16 cellular contexts compared by ENCODE assay signal in the genomic region with DNA sequence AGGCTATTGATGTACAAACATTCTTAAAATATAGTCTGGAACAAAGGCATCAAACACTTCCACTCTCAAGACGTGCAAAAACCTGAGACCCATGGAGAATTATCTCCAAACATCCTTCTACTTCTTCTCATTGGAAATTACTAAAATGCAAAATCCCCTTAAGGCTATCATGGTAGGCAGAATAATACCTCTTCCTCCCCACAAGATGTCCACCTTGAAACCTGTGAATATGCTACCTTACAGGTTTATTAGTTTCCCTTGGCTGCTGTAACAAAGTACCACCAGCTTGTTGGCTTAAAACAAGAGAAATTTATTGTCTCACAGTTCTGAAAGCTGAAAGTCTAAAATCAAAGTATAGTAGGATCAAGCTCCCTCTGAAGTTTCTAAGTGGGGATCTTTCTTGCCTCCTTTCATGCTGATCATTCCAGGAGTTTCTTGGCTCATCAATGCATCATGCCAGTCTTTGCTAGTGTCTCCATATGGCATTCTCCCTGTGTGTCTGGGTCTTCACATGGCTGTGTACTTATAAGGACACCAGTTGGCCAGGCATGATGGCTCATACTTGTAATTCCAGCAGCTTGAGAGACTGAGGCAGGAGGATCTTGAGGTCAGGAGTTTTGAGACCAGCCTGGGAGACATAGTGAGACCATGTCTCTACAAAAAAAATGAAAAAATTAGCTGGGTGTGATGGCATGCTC.
"Had no signal": no experiment of that assay in that cellular context is flagged by ENCODE, and none has a peak within 500 bp of the region (broad histone marks: within the 10 kb centered on the region; RNA-seq: fewer than 3 reads in every experiment).

No MANE protein-coding gene starts in this region.

- H3K4me1 ChIP-seq: gastrocnemius medialis, uterus had no signal

- H3K27me3 ChIP-seq: gastrocnemius medialis, sigmoid colon, suprapubic skin, tibial artery, upper lobe of left lung, uterus had no signal

- H3K4me3 Mint-ChIP-seq: naive thymus-derived CD4-positive, alpha-beta T cell had no signal

- H3K36me3 ChIP-seq: gastrocnemius medialis, heart right ventricle, sigmoid colon, suprapubic skin, tibial artery, upper lobe of left lung, uterus had no signal

- H3K4me3 ChIP-seq: gastrocnemius medialis, heart right ventricle, sigmoid colon, suprapubic skin, tibial artery, upper lobe of left lung, uterus had no signal

- H3K9me3 ChIP-seq: gastrocnemius medialis, heart right ventricle, sigmoid colon, suprapubic skin, tibial artery, upper lobe of left lung, uterus had no signal

- H3K27ac ChIP-seq: gastrocnemius medialis, heart right ventricle, sigmoid colon, tibial artery, upper lobe of left lung, uterus had no signal

- DNase-seq: effector memory CD4-positive, alpha-beta T cell; gastrocnemius medialis; heart right ventricle; islet precursor cell; mammary epithelial cell; naive thymus-derived CD4-positive, alpha-beta T cell; sigmoid colon; small intestine; stimulated activated CD4-positive, alpha-beta T cell treated with anti-CD3 and anti-CD28 coated beads, Interleukin-12 subunit alpha, Interleukin-12 subunit beta, amount 100 ng/mL, for 4 hours; stimulated activated naive CD4-positive, alpha-beta T cell; tibial artery; upper lobe of left lung; uterus had no signal

- H3K36me3 Mint-ChIP-seq: naive thymus-derived CD4-positive, alpha-beta T cell had no signal

- ATAC-seq: esophagus mucosa; gastrocnemius medialis; heart right ventricle; left lobe of liver; naive thymus-derived CD4-positive, alpha-beta T cell had no signal
